Comparison of ENCODE assay signal across 8 cellular contexts in the genomic region with DNA sequence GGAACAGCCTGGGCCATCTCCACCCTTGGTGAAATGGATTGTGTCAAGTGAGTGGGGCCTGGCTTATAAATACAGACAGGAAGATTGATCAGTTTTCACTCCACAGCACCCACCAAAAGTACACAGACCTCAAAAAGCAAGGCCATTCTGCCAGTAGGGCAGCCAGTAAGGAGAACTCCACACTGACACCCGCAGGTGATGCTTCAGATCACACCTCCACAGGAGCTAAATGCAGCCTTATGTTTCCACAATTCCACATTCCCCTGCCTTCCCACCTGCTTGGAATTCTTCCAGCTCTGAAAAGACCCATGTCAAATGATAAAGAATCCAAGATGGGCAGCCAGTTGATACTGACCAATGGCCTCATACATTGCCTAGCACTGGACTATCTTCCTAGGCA.
A peak's percentile ranks its signal among the peaks of the same experiment; 100 is the strongest.
DNase-seq lines count a peak whose midpoint lies in the region; ATAC-seq and TF ChIP-seq lines count a peak whose summit lies in the region.

No MANE protein-coding gene starts in this region.

- peaks cover 3% of the 10 kb centered on the region for H3K9me3 Mint-ChIP-seq in progenitor cell of endocrine pancreas (ENCODE audit: low read depth)

- no peak overlapping the region for H2BK120ac ChIP-seq in IMR-90 (ENCODE audit: low read depth, low read length)

- no peak overlapping the region for H4K91ac ChIP-seq in IMR-90 (ENCODE audit: insufficient read depth, low read depth, low read length)

- H3K9me3 ChIP-seq in IMR-90 (ENCODE audit: control insufficient read depth, insufficient read depth, low read length) (no peaks in the 10 kb centered on the region), body of pancreas (no peaks in the 10 kb centered on the region)

- no peaks in the 10 kb centered on the region for H3K27me3 Mint-ChIP-seq in progenitor cell of endocrine pancreas

- no peak overlapping the region for H3K56ac ChIP-seq in IMR-90 (ENCODE audit: extremely low read depth, insufficient read depth, low read length)

- peak overlapping the region; percentile 56 for H3K27ac Mint-ChIP-seq in progenitor cell of endocrine pancreas

- WGBS in IMR-90 (ENCODE audit: extremely low coverage in 2 of 2, insufficient read length in 1 of 2), 2 experiments: 67% methylated on average over 1 of the region's 1 CpG; no CpG with 5 or more reads in 1 of the 2 experiments
- WGBS in body of pancreas, 2 donors: 74 to 82% methylated on average over 1 of the region's 1 CpG

- H3K4me3 ChIP-seq in IMR-90 (ENCODE audit: insufficient read depth, low read depth, low read length) (no peak overlapping the region), body of pancreas (no peak overlapping the region)

- peaks cover 38% of the 10 kb centered on the region for H3K4me1 Mint-ChIP-seq in progenitor cell of endocrine pancreas (ENCODE audit: low read depth)

- no peak overlapping the region for H2BK5ac ChIP-seq in IMR-90 (ENCODE audit: low read depth, low read length, poor library complexity, severe bottlenecking)

- no peak overlapping the region for H3K4ac ChIP-seq in IMR-90 (ENCODE audit: low read depth, low read length)

- H3K27ac ChIP-seq in IMR-90 (ENCODE audit: insufficient read depth, low read length) (no peak overlapping the region), body of pancreas (no peak overlapping the region)

- H3K23ac ChIP-seq in IMR-90 (ENCODE audit: low read depth, low read length): no peak overlapping the region

- H3K4me2 ChIP-seq in IMR-90 (ENCODE audit: low read depth, low read length): no peak overlapping the region

- H3K36me3 ChIP-seq in IMR-90 (ENCODE audit: control insufficient read depth, insufficient read depth, low read length) (no peaks in the 10 kb centered on the region), body of pancreas (replicated peaks in 1 of 2; ENCODE audit: insufficient read depth in 1 of 2, low read depth in 2 of 2) (no peaks in the 10 kb centered on the region)

- intact Hi-C loops in IMR-90 (cut with micrococcal nuclease) (no loop called here), body of pancreas (cut with DNase I) (no loop called here)

- no peak overlapping the region for H3K14ac ChIP-seq in IMR-90 (replicated peaks; ENCODE audit: low read depth, low read length)

- H3K36me3 Mint-ChIP-seq in progenitor cell of endocrine pancreas (ENCODE audit: insufficient read depth): peaks cover 11% of the 10 kb centered on the region

- H4K5ac ChIP-seq in IMR-90 (ENCODE audit: low read depth, low read length): no peak overlapping the region

- no peak overlapping the region for H3K4me3 Mint-ChIP-seq in progenitor cell of endocrine pancreas (ENCODE audit: low read depth)

- CTCF ChIA-PET in IMR-90 (lab: Yijun Ruan, JAX): interaction anchor here (0.6 to 1.6 kb wide), 4 partner anchors 9 to 287 kb away, joined by 3 to 7 read pairs (median 3); no protein-coding TSS in a partner anchor

- peaks cover 23 to 33% of the 10 kb centered on the region in 2 experiments for H3K79me1 ChIP-seq in IMR-90 (ENCODE audit: low read depth in 1 of 2, low read length in 2 of 2)

- H3K9me1 ChIP-seq in IMR-90 (ENCODE audit: insufficient read depth, low read length): peaks cover 5% of the 10 kb centered on the region; the same call in 1 of the 2 replicates

- peak; percentile 39 for TF ChIP-seq RAD21 in IMR-90 (IDR thresholded peaks at IDR 0.05; ENCODE audit: low read length)

- TF ChIP-seq POLR2A in IMR-90 (IDR thresholded peaks at IDR 0.05; ENCODE audit: low read depth, low read length) (no peak), body of pancreas (IDR thresholded peaks at IDR 0.05) (no peak)

- DNase-seq in activated CD4-positive, alpha-beta T cell treated with anti-CD3 and anti-CD28 coated beads for 48 hours: peak; percentile 29
- no peak for DNase-seq in activated CD4-positive, alpha-beta T cell treated with anti-CD3 and anti-CD28 coated beads, Interleukin-2, amount 50 U/mL, for 1 hour
- DNase-seq in IMR-90 (no peak), body of pancreas (peak in 1 of 4 donors; percentile 40), progenitor cell of endocrine pancreas (ENCODE audit: low spot score, unreplicated experiment) (no peak), NCI-H345 treated with DMSO at 0.1 percent for 48 hours (lab: John Stamatoyannopoulos, UW; ENCODE audit: unreplicated experiment) (no peak), RPMI8226 (no peak)

- H2AK5ac ChIP-seq in IMR-90 (ENCODE audit: low read depth, low read length): no peak overlapping the region

- dilution Hi-C loops in IMR-90 (cut with HindIII; ENCODE audit: low sequenced_read_pairs, unreplicated experiment): no loop called here

- TF ChIP-seq CTCF in IMR-90 (conservative IDR thresholded peaks at IDR 0.05; ENCODE audit: low read depth, low read length) (peak; percentile 36), body of pancreas (IDR thresholded peaks at IDR 0.05) (peak in 4 of 7 experiments; percentile 17 to 34 (median 33)), progenitor cell of endocrine pancreas (IDR thresholded peaks at IDR 0.05; ENCODE audit: unreplicated experiment) (peak; percentile 50)

- H4K8ac ChIP-seq in IMR-90 (ENCODE audit: low read depth in 2 of 2, low read length in 2 of 2): no peak overlapping the region

- H3K27me3 ChIP-seq in IMR-90 (ENCODE audit: control insufficient read depth, insufficient read depth, low read length) (no peaks in the 10 kb centered on the region), body of pancreas (no peaks in the 10 kb centered on the region)

- H3K9ac ChIP-seq in IMR-90 (ENCODE audit: low read depth, low read length): no peak overlapping the region

- H3K4me1 ChIP-seq in IMR-90 (ENCODE audit: control insufficient read depth, insufficient read depth, low read length) (peaks cover 7% of the 10 kb centered on the region), body of pancreas (peaks cover 29% of the 10 kb centered on the region)

- peaks cover 4% of the 10 kb centered on the region; the same call in 1 of the 2 replicates for H4K20me1 ChIP-seq in IMR-90 (ENCODE audit: insufficient read depth, low read length)

- POLR2A ChIA-PET in IMR-90 (lab: Charles Lee; ENCODE audit: unreplicated experiment): no interaction called here

- H2BK20ac ChIP-seq in IMR-90 (ENCODE audit: low read depth, low read length): no peak overlapping the region

- no peak overlapping the region for H2AK9ac ChIP-seq in IMR-90 (replicated peaks; ENCODE audit: low read depth, low read length, poor library complexity)

- H2AFZ ChIP-seq in IMR-90 (replicated peaks; ENCODE audit: low read length, poor library complexity): no peak overlapping the region

- no peak for ATAC-seq in IMR-90 (ENCODE audit: low read depth)
- ATAC-seq in body of pancreas: peak; percentile 30
- ATAC-seq in HG03442 (IDR thresholded peaks at IDR 0.05; ENCODE audit: unreplicated experiment): no peak

- no TSS peak for BruUV-seq in IMR-90 (replicated peaks; lab: Mats Ljungman, UMichigan)

- in situ Hi-C loops in IMR-90 (cut with MboI; ENCODE audit: low sequenced_read_pairs): no loop called here

- no peak overlapping the region for H2BK15ac ChIP-seq in IMR-90 (ENCODE audit: low read depth, low read length)

- H3K18ac ChIP-seq in IMR-90 (ENCODE audit: low read depth, low read length): no peak overlapping the region

TF ChIP-seq in IMR-90, 13 proteins besides CTCF, POLR2A, EP300 and RAD21:
- TF ChIP-seq MXI1 (IDR thresholded peaks at IDR 0.05; ENCODE audit: borderline replicate concordance, low read depth, low read length) (no peak), CEBPB (IDR thresholded peaks at IDR 0.05; ENCODE audit: low read depth, low read length) (no peak), SMC3 (IDR thresholded peaks at IDR 0.05; ENCODE audit: low read depth, low read length) (peak; percentile 44; the same call in 1 of the 2 replicates), MAZ (IDR thresholded peaks at IDR 0.05; ENCODE audit: borderline replicate concordance, low read depth, low read length) (no peak)
